Comparison of ENCODE assay signal across 14 cellular contexts in the genomic region with DNA sequence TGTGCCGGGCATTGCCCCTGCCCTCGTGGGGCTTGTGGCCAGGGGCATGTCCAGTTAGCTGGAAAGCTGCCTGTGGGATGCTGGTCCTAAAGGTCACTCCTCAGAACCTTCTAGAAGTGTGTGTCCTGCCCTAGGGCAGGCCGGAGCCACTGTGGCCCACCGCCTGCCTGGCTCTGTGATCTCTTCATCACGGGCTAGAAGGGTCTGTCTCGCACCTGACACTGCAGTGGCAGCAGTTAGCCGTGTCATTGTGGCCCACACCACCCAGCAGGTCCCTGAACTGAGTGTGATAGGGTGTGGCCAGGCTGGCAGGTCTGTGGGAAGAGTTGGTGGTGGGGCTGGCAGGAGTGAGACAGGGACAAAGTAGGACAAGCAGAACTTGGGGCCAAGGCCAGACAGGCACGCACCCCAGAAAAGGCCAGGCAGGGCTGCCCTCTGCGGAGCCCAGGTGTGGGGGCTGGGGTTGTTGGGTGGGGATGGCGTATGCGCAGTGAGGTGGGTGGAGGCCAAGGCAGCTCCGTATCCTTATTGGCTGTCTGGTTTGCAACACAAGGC.
"Had no signal": no experiment of that assay in that cellular context is flagged by ENCODE, and none has a peak within 500 bp of the region (broad histone marks: within the 10 kb centered on the region; RNA-seq: fewer than 3 reads in every experiment).

No MANE protein-coding gene starts in this region.

- H3K27ac Mint-ChIP-seq: activated CD4-positive, alpha-beta memory T cell treated with anti-CD3 and anti-CD28 coated beads for 36 hours; activated naive CD8-positive, alpha-beta T cell treated with anti-CD3 and anti-CD28 coated beads for 36 hours; endodermal cell; memory B cell; stimulated activated naive B cell treated with anti-CD40 and anti-IgM and Interleukin-4, amounts not matched to agents 10 μg/mL and 1 μg/mL and 100 μg/mL, for 72 hours had no signal

- H3K4me1 ChIP-seq: breast epithelium, parathyroid adenoma, transverse colon had no signal

- DNase-seq: activated CD4-positive, alpha-beta memory T cell treated with anti-CD3 and anti-CD28 coated beads for 36 hours; activated gamma-delta T cell; activated naive CD8-positive, alpha-beta T cell treated with anti-CD3 and anti-CD28 coated beads for 36 hours; activated T-cell treated with anti-CD3 and anti-CD28 coated beads, Interleukin-2, amount 50 U/mL, for 48 hours; anterior cingulate cortex; endodermal cell; hippocampal formation; stimulated activated CD4-positive, alpha-beta T cell treated with anti-CD3 and anti-CD28 coated beads, Interleukin-1b, Interleukin-23, amount 100 ng/mL, for 48 hours; stimulated activated naive B cell treated with anti-CD40 and anti-IgM and Interleukin-4, amounts not matched to agents 10 μg/mL and 1 μg/mL and 100 μg/mL, for 72 hours; substantia nigra; transverse colon had no signal

- ATAC-seq: stimulated activated naive B cell treated with anti-CD40 and anti-IgM and Interleukin-4, amounts not matched to agents 10 μg/mL and 1 μg/mL and 100 μg/mL, for 72 hours had no signal

- H3K27me3 ChIP-seq: transverse colon had no signal

- H3K4me1 Mint-ChIP-seq: endodermal cell, memory B cell had no signal

- H3K36me3 Mint-ChIP-seq: activated CD4-positive, alpha-beta memory T cell treated with anti-CD3 and anti-CD28 coated beads for 36 hours; activated naive CD8-positive, alpha-beta T cell treated with anti-CD3 and anti-CD28 coated beads for 36 hours; memory B cell; stimulated activated naive B cell treated with anti-CD40 and anti-IgM and Interleukin-4, amounts not matched to agents 10 μg/mL and 1 μg/mL and 100 μg/mL, for 72 hours had no signal

- H3K9me3 ChIP-seq: breast epithelium, transverse colon had no signal

- H3K9me3 Mint-ChIP-seq: activated CD4-positive, alpha-beta memory T cell treated with anti-CD3 and anti-CD28 coated beads for 36 hours had no signal

- H3K4me3 Mint-ChIP-seq: activated CD4-positive, alpha-beta memory T cell treated with anti-CD3 and anti-CD28 coated beads for 36 hours; activated naive CD8-positive, alpha-beta T cell treated with anti-CD3 and anti-CD28 coated beads for 36 hours; endodermal cell; memory B cell; stimulated activated naive B cell treated with anti-CD40 and anti-IgM and Interleukin-4, amounts not matched to agents 10 μg/mL and 1 μg/mL and 100 μg/mL, for 72 hours had no signal

- H2AFZ ChIP-seq: parathyroid adenoma had no signal

- H3K27ac ChIP-seq: breast epithelium, parathyroid adenoma, transverse colon had no signal

- H3K9ac ChIP-seq: parathyroid adenoma had no signal

- H3K36me3 ChIP-seq: breast epithelium, transverse colon had no signal

- H3K79me2 ChIP-seq: parathyroid adenoma had no signal

- H3K4me3 ChIP-seq: breast epithelium, transverse colon had no signal
